18 cellular contexts compared by ENCODE assay signal in the genomic region with DNA sequence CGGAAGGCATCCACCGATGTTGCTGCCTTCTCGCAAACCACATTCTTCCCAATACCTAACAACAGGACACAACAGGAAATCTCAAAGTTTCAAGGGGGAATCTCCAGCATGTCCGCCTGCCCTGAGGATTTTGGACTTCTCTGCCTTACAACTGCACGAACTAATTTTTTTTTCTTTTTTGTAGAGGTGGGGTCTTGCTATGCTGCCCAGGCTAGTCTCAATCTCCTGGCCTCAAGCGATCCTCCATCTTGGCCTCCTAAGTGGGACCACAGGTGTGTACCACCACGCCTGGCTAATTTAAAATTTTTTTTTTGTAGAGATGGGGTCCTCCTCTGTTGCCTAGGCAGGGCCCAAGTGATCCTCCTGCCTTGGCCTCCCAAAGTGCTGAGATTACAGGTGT. TPM values are rescaled to one million over a fixed set of nuclear protein-coding genes. Genes with fewer than 3 reads are reported as not detected.
"Had no signal": no experiment of that assay in that cellular context is flagged by ENCODE, and none has a peak within 500 bp of the region (broad histone marks: within the 10 kb centered on the region; RNA-seq: fewer than 3 reads in every experiment).

No MANE protein-coding gene starts in this region.

- H3K27ac ChIP-seq: neural progenitor cell, tibial artery, uterus had no signal

- H2AFZ ChIP-seq: neural progenitor cell had no signal

- H3K4me3 ChIP-seq: esophagus muscularis mucosa, gastroesophageal sphincter, heart left ventricle, neural progenitor cell, tibial artery, uterus had no signal

- ATAC-seq: activated CD8-positive, alpha-beta memory T cell treated with anti-CD3 and anti-CD28 coated beads, Interleukin-2, amount 10 ng/mL, durations not matched to agents 7 days and 5 days; activated CD8-positive, alpha-beta T cell treated with anti-CD3 and anti-CD28 coated beads for 36 hours; activated naive CD8-positive, alpha-beta T cell treated with anti-CD3 and anti-CD28 coated beads, Interleukin-2, amount 50 U/mL, for 24 hours; gastroesophageal sphincter; heart left ventricle; naive thymus-derived CD4-positive, alpha-beta T cell had no signal

- H3K9ac ChIP-seq: neural progenitor cell had no signal

- H3K36me3 ChIP-seq: neural progenitor cell, uterus had no signal

- H3K9me3 ChIP-seq: esophagus muscularis mucosa, gastroesophageal sphincter, heart left ventricle, tibial artery, uterus had no signal

- H3K27me3 ChIP-seq: esophagus muscularis mucosa, gastroesophageal sphincter, heart left ventricle, neural progenitor cell, tibial artery, uterus had no signal

- H3K4me2 ChIP-seq: neural progenitor cell had no signal

- DNase-seq: activated CD4-positive, alpha-beta T cell treated with anti-CD3 and anti-CD28 coated beads, Interleukin-2, amount 10 ng/mL, durations not matched to agents 7 days and 5 days; activated CD4-positive, CD25-positive, alpha-beta regulatory T cell treated with anti-CD3 and anti-CD28 coated beads, Interleukin-2, amount 50 U/mL, for 72 hours; activated CD8-positive, alpha-beta memory T cell treated with anti-CD3 and anti-CD28 coated beads, Interleukin-2, amount 10 ng/mL, durations not matched to agents 7 days and 5 days; activated CD8-positive, alpha-beta T cell treated with anti-CD3 and anti-CD28 coated beads for 36 hours; activated effector memory CD4-positive, alpha-beta T cell treated with anti-CD3 and anti-CD28 coated beads, Interleukin-2, amount 50 U/mL, for 16 hours; activated naive CD4-positive, alpha-beta T cell treated with anti-CD3 and anti-CD28 coated beads, Interleukin-2, amount 10 ng/mL, durations not matched to agents 7 days and 5 days; activated naive CD8-positive, alpha-beta T cell treated with anti-CD3 and anti-CD28 coated beads, Interleukin-2, amount 50 U/mL, for 24 hours; activated T-cell treated with anti-CD3 and anti-CD28 coated beads for 4 hours; caudate nucleus; effector CD8-positive, alpha-beta T cell; naive thymus-derived CD4-positive, alpha-beta T cell; tibial artery; uterus had no signal

- H3K4me1 ChIP-seq: neural progenitor cell, uterus had no signal

RNA-seq across cellular contexts. Expression of a gene that starts 31.1 kb away (rescaled TPM):
- polyA plus RNA-seq: keratinocyte had no signal
